ENCODE assay signal across 23 cellular contexts in genomic region chr10:88527245-88527644, GRCh38. TPM values are rescaled to one million over a fixed set of nuclear protein-coding genes. Genes with fewer than 3 reads are reported as not detected.
DNase-seq lines count a peak whose midpoint lies in the region; ATAC-seq, FAIRE-seq and TF ChIP-seq lines count a peak whose summit lies in the region.
"Had no signal": no experiment of that assay in that cellular context is flagged by ENCODE, and none has a peak within 500 bp of the region (broad histone marks: within the 10 kb centered on the region; RNA-seq: fewer than 3 reads in every experiment).

No MANE protein-coding gene starts in this region.

- H3K9me2 ChIP-seq in GM23338 (ENCODE audit: insufficient read depth) (no peaks in the 10 kb centered on the region), HCT116 (ENCODE audit: insufficient read depth) (no peaks in the 10 kb centered on the region)

- H3K27ac Mint-ChIP-seq in GM23338 (no peak overlapping the region), endothelial cell (ENCODE audit: unreplicated experiment) (peak overlapping the region; percentile 86)
- no peak overlapping the region for H3K27ac Mint-ChIP-seq in activated naive CD8-positive, alpha-beta T cell treated with anti-CD3 and anti-CD28 coated beads, Interleukin-2, amount 50 U/mL, for 24 hours
- H3K27ac Mint-ChIP-seq: B cell; CD4-positive, CD25-positive, alpha-beta regulatory T cell; CD8-positive, alpha-beta T cell had no signal

- ATAC-seq in GM23338 (peak; percentile 74), HCT116 (peak; percentile 50; the same call in 1 of the 2 replicates)
- ATAC-seq in activated naive CD8-positive, alpha-beta T cell treated with anti-CD3 and anti-CD28 coated beads, Interleukin-2, amount 50 U/mL, for 24 hours, result no peak
- ATAC-seq: CD8-positive, alpha-beta T cell; GM12878 had no signal

- H3K14ac ChIP-seq in mesenchymal stem cell (ENCODE audit: low read length in 2 of 2), result no peak overlapping the region

- no peak overlapping the region for H3K18ac ChIP-seq in mesenchymal stem cell (ENCODE audit: low read depth in 1 of 2, low read length in 2 of 2)

- TF ChIP-seq RAD21 in HCT116 (IDR thresholded peaks at IDR 0.05; ENCODE audit: low read depth), result no peak

- BruUV-seq in HCT116 (replicated peaks; lab: Mats Ljungman, UMichigan), result no TSS peak

- H2BK120ac ChIP-seq in mesenchymal stem cell (ENCODE audit: low read depth, low read length), result no peak overlapping the region

- DNase-seq in GM23338 (ENCODE audit: low spot score), result peak; percentile 33
- DNase-seq in HCT116 (ENCODE audit: low read depth, low spot score), result no peak
- no peak for DNase-seq in endothelial cell (ENCODE audit: low spot score)
- DNase-seq in mesenchymal stem cell, result no peak
- DNase-seq in posterior vena cava (ENCODE audit: low spot score), result no peak
- no peak for DNase-seq in urothelium cell line (ENCODE audit: low spot score)
- DNase-seq in activated naive CD8-positive, alpha-beta T cell treated with anti-CD3 and anti-CD28 coated beads, Interleukin-2, amount 50 U/mL, for 24 hours, result no peak
- no peak for DNase-seq in HuH-7 (ENCODE audit: low spot score)
- DNase-seq: Caco-2; CD4-positive, CD25-positive, alpha-beta regulatory T cell; CD8-positive, alpha-beta T cell; DMS153; DND-41; GM23248 had no signal

- H3K36me3 Mint-ChIP-seq in GM23338 (ENCODE audit: low read depth) (no peaks in the 10 kb centered on the region), endothelial cell (ENCODE audit: low read depth, unreplicated experiment) (no peaks in the 10 kb centered on the region)
- no peaks in the 10 kb centered on the region for H3K36me3 Mint-ChIP-seq in activated naive CD8-positive, alpha-beta T cell treated with anti-CD3 and anti-CD28 coated beads, Interleukin-2, amount 50 U/mL, for 24 hours (ENCODE audit: low read depth)
- H3K36me3 Mint-ChIP-seq: CD4-positive, CD25-positive, alpha-beta regulatory T cell; CD8-positive, alpha-beta T cell had no signal

- no peak overlapping the region for H2BK5ac ChIP-seq in mesenchymal stem cell (ENCODE audit: low read depth, low read length, poor library complexity, severe bottlenecking)

- H2BK15ac ChIP-seq in mesenchymal stem cell (ENCODE audit: low read depth, poor library complexity, severe bottlenecking), result peak overlapping the region; percentile 12

- H3K23ac ChIP-seq in mesenchymal stem cell (ENCODE audit: low read length in 2 of 2), result no peak overlapping the region

- WGBS in mesenchymal stem cell, result 94% methylated on average over 1 of the region's 1 CpG

- peaks cover 52% of the 10 kb centered on the region for H3K4me1 Mint-ChIP-seq in GM23338
- peaks cover 52% of the 10 kb centered on the region for H3K4me1 Mint-ChIP-seq in endothelial cell (ENCODE audit: unreplicated experiment)
- H3K4me1 Mint-ChIP-seq in activated naive CD8-positive, alpha-beta T cell treated with anti-CD3 and anti-CD28 coated beads, Interleukin-2, amount 50 U/mL, for 24 hours, result no peaks in the 10 kb centered on the region
- H3K4me1 Mint-ChIP-seq: B cell had no signal

- H3K9ac ChIP-seq in HCT116 (ENCODE audit: low read length) (no peak overlapping the region), mesenchymal stem cell (ENCODE audit: low read length) (no peak overlapping the region)
- H3K9ac ChIP-seq: BLaER1, GM23248 had no signal

- no peak overlapping the region for H2AFZ ChIP-seq in GM23338
- H2AFZ ChIP-seq in HCT116 (ENCODE audit: low read depth, low read length, poor library complexity, severe bottlenecking), result no peak overlapping the region
- H2AFZ ChIP-seq in mesenchymal stem cell (ENCODE audit: low read depth, low read length), result no peak overlapping the region

- TF ChIP-seq CTCF in GM23338 (conservative IDR thresholded peaks at IDR 0.05; ENCODE audit: low read depth in 2 of 2) (no peak), HCT116 (IDR thresholded peaks at IDR 0.05 in 2 of 3, conservative IDR thresholded peaks at IDR 0.05 in 1 of 3; ENCODE audit: borderline replicate concordance in 1 of 3, insufficient read depth in 1 of 3, low read depth in 2 of 3, low read length in 2 of 3) (no peak), endothelial cell (IDR thresholded peaks at IDR 0.05; ENCODE audit: unreplicated experiment) (no peak)

- H3K9me3 ChIP-seq in HCT116 (ENCODE audit: control insufficient read depth in 1 of 2, insufficient read depth in 1 of 2, low read depth in 1 of 2, low read length in 2 of 2), result no peaks in the 10 kb centered on the region
- H3K9me3 ChIP-seq in mesenchymal stem cell (ENCODE audit: control insufficient read depth, low read length), result no peaks in the 10 kb centered on the region
- H3K9me3 ChIP-seq: BLaER1, Caco-2 had no signal

- no peaks in the 10 kb centered on the region for H3F3A ChIP-seq in GM23338 (replicated peaks; ENCODE audit: low read depth)

- H3K27me3 ChIP-seq in GM23338 (ENCODE audit: insufficient read depth) (no peaks in the 10 kb centered on the region), HCT116 (ENCODE audit: insufficient read depth, low read length) (no peaks in the 10 kb centered on the region), mesenchymal stem cell (ENCODE audit: control insufficient read depth in 1 of 2, insufficient read depth in 1 of 2, low read length in 2 of 2) (no peaks in the 10 kb centered on the region)
- H3K27me3 ChIP-seq: BLaER1 had no signal

- H3K79me1 ChIP-seq in mesenchymal stem cell (replicated peaks; ENCODE audit: low read length, poor library complexity, severe bottlenecking), result no peaks in the 10 kb centered on the region

- no peak overlapping the region for H2AK5ac ChIP-seq in mesenchymal stem cell (ENCODE audit: low read length, severe bottlenecking)

- H3K9me3 Mint-ChIP-seq in GM23338, result no peaks in the 10 kb centered on the region
- no peaks in the 10 kb centered on the region for H3K9me3 Mint-ChIP-seq in endothelial cell (ENCODE audit: unreplicated experiment)
- no peaks in the 10 kb centered on the region for H3K9me3 Mint-ChIP-seq in activated naive CD8-positive, alpha-beta T cell treated with anti-CD3 and anti-CD28 coated beads, Interleukin-2, amount 50 U/mL, for 24 hours
- H3K9me3 Mint-ChIP-seq: CD4-positive, CD25-positive, alpha-beta regulatory T cell; CD8-positive, alpha-beta T cell had no signal

- POLR2A ChIA-PET in HCT116 (lab: Charles Lee), result no interaction called here

- no peaks in the 10 kb centered on the region for H3K79me2 ChIP-seq in GM23338 (replicated peaks; ENCODE audit: insufficient read depth)
- no peaks in the 10 kb centered on the region for H3K79me2 ChIP-seq in HCT116 (ENCODE audit: insufficient read depth, low read length)

- H4K91ac ChIP-seq in mesenchymal stem cell (ENCODE audit: low read length), result no peak overlapping the region

- H3K4me3 ChIP-seq in GM23338 (no peak overlapping the region), HCT116 (replicated peaks in 1 of 2; ENCODE audit: low read depth in 1 of 2, low read length in 2 of 2) (no peak overlapping the region), mesenchymal stem cell (ENCODE audit: insufficient read depth in 1 of 2, low read depth in 1 of 2, low read length in 2 of 2) (no peak overlapping the region)
- H3K4me3 ChIP-seq: BLaER1, GM12878, GM23248 had no signal

- intact Hi-C loops in HCT116 (cut with micrococcal nuclease) (no loop called here), posterior vena cava (cut with DNase I) (no loop called here)

- RAD21 ChIA-PET in HCT116 (lab: Charles Lee; ENCODE audit: low non-redundant PET in 1 of 2, low total read pairs in 2 of 2, uncharacterized antibody in 2 of 2, unreplicated experiment in 2 of 2), result no interaction called here

- H4K8ac ChIP-seq in mesenchymal stem cell (ENCODE audit: low read length), result no peak overlapping the region

- H3K4me3 Mint-ChIP-seq in GM23338, result no peak overlapping the region
- no peak overlapping the region for H3K4me3 Mint-ChIP-seq in endothelial cell (ENCODE audit: unreplicated experiment)
- H3K4me3 Mint-ChIP-seq in activated naive CD8-positive, alpha-beta T cell treated with anti-CD3 and anti-CD28 coated beads, Interleukin-2, amount 50 U/mL, for 24 hours, result no peak overlapping the region
- H3K4me3 Mint-ChIP-seq: B cell; CD4-positive, CD25-positive, alpha-beta regulatory T cell; CD8-positive, alpha-beta T cell had no signal

- no peak for FAIRE-seq in urothelium cell line (lab: Jason Lieb, UNC)
- FAIRE-seq: G401.6, GM12878, GM19239 had no signal

- H3K4me2 ChIP-seq in GM23338 (0 out of 2 replicates have a peak overlapping the region, but pooled peaks have one; percentile 19), HCT116 (ENCODE audit: low read length) (no peak overlapping the region), mesenchymal stem cell (ENCODE audit: low read length, poor library complexity, severe bottlenecking) (no peak overlapping the region)
- H3K4me2 ChIP-seq: BLaER1 had no signal

- H3K27me3 Mint-ChIP-seq in GM23338 (ENCODE audit: insufficient read depth, low read depth, poor library complexity), result no peaks in the 10 kb centered on the region
- no peaks in the 10 kb centered on the region for H3K27me3 Mint-ChIP-seq in endothelial cell (ENCODE audit: unreplicated experiment)
- H3K27me3 Mint-ChIP-seq in activated naive CD8-positive, alpha-beta T cell treated with anti-CD3 and anti-CD28 coated beads, Interleukin-2, amount 50 U/mL, for 24 hours, result peaks cover 4% of the 10 kb centered on the region
- H3K27me3 Mint-ChIP-seq: B cell had no signal

- no peak overlapping the region for H3K27ac ChIP-seq in GM23338 (ENCODE audit: low read depth)
- no peak overlapping the region for H3K27ac ChIP-seq in HCT116 (ENCODE audit: low read depth, low read length)
- no peak overlapping the region for H3K27ac ChIP-seq in mesenchymal stem cell (ENCODE audit: low read length, poor library complexity, severe bottlenecking)
- H3K27ac ChIP-seq: 22Rv1, BLaER1, C4-2B, GM23248 had no signal

- peak overlapping the region in 1 of 2 experiments; percentile 9 for H2BK12ac ChIP-seq in mesenchymal stem cell (ENCODE audit: low read length in 2 of 2)

- H3K4ac ChIP-seq in mesenchymal stem cell (ENCODE audit: low read depth in 1 of 2, low read length in 2 of 2), result no peak overlapping the region

- CTCF ChIA-PET in HCT116 (lab: Charles Lee), result no interaction called here

- peaks cover 24% of the 10 kb centered on the region for H3K4me1 ChIP-seq in GM23338 (ENCODE audit: insufficient read depth)
- H3K4me1 ChIP-seq in HCT116 (ENCODE audit: control insufficient read depth in 1 of 2, insufficient read depth in 2 of 2, low read length in 2 of 2), result peaks cover 9 to 10% of the 10 kb centered on the region in 2 experiments; a peak in 3 of 4 replicates
- H3K4me1 ChIP-seq in mesenchymal stem cell (ENCODE audit: control insufficient read depth, insufficient read depth, low read depth, low read length), result peaks cover 1% of the 10 kb centered on the region
- H3K4me1 ChIP-seq: BLaER1, Caco-2 had no signal

- H4K20me1 ChIP-seq in GM23338 (replicated peaks; ENCODE audit: insufficient read depth) (no peaks in the 10 kb centered on the region), HCT116 (ENCODE audit: insufficient read depth) (no peaks in the 10 kb centered on the region)
- H4K20me1 ChIP-seq: BLaER1 had no signal

- no peak for TF ChIP-seq POLR2A in HCT116 (IDR thresholded peaks at IDR 0.05; ENCODE audit: borderline replicate concordance, extremely low read depth, insufficient read depth, insufficient read length)

- H3K36me3 ChIP-seq in GM23338 (ENCODE audit: insufficient read depth) (no peaks in the 10 kb centered on the region), HCT116 (ENCODE audit: control insufficient read depth in 1 of 2, insufficient read depth in 2 of 2, low read length in 2 of 2) (no peaks in the 10 kb centered on the region), mesenchymal stem cell (ENCODE audit: control insufficient read depth in 1 of 2, insufficient read depth in 2 of 2, low read depth in 1 of 2, low read length in 2 of 2) (no peaks in the 10 kb centered on the region)
- H3K36me3 ChIP-seq: BLaER1 had no signal

RNA-seq across cellular contexts. Expression of gene RNLS, which starts 55.9 kb away (rescaled TPM):
- 7.7 and 15.2 TPM in 2 replicates for total RNA-seq in GM23338 (2014; rRNA removed; shearing (Covaris generic))
- 5.7 and 8.8 TPM in 2 replicates for polyA plus RNA-seq in GM23338 (2016; fragmentation: Nextera tagmentation; extraction: Ambion mirVana)
- not detected for total RNA-seq in HCT116 (2021; ENCODE audit: unreplicated experiment)
- not detected in 2 replicates for polyA plus RNA-seq in HCT116 (2012)
- 6.0 TPM for total RNA-seq in endothelial cell (ENCODE audit: unreplicated experiment)
- 6.3 TPM for polyA plus RNA-seq in mesenchymal stem cell (2013, experiment 1 of 2)
- polyA plus RNA-seq in mesenchymal stem cell (2013, experiment 2 of 2), result 6.8 TPM
- 10 to 100 TPM in 1 of 2 donors, 1 to 10 TPM in 1; 6.3 to 11.2 TPM for total RNA-seq in posterior vena cava

RNA-seq across cellular contexts. Expression of gene LIPJ, which starts 59.3 kb away (rescaled TPM):
- total RNA-seq in GM23338 (2014; rRNA removed; shearing (Covaris generic)), result 0.04 and 0.14 TPM in 2 replicates
- polyA plus RNA-seq in GM23338 (2016; fragmentation: Nextera tagmentation; extraction: Ambion mirVana), result not detected in 2 replicates
- total RNA-seq in HCT116 (2021; ENCODE audit: unreplicated experiment), result not detected
- not detected in 2 replicates for polyA plus RNA-seq in HCT116 (2012)
- not detected for total RNA-seq in endothelial cell (ENCODE audit: unreplicated experiment)
- not detected for polyA plus RNA-seq in mesenchymal stem cell (2013, experiment 1 of 2)
- polyA plus RNA-seq in mesenchymal stem cell (2013, experiment 2 of 2), result not detected
- under 1 TPM; 0.14 TPM for total RNA-seq in posterior vena cava
- total RNA-seq: Caco-2; CD4-positive, CD25-positive, alpha-beta regulatory T cell; CD8-positive, alpha-beta T cell; GM23248; H4 had no signal
- polyA plus RNA-seq: AG04450; CD4-positive, CD25-positive, alpha-beta regulatory T cell had no signal
